ENCODE assay signal across 9 cellular contexts in genomic region chr10:114615600-114616007, GRCh38. TPM values are rescaled to one million over a fixed set of nuclear protein-coding genes. Genes with fewer than 3 reads are reported as not detected.
DNase-seq lines count a peak whose midpoint lies in the region; ATAC-seq and TF ChIP-seq lines count a peak whose summit lies in the region.
"Had no signal": no experiment of that assay in that cellular context is flagged by ENCODE, and none has a peak within 500 bp of the region (broad histone marks: within the 10 kb centered on the region; RNA-seq: fewer than 3 reads in every experiment).

No MANE protein-coding gene starts in this region.

- H3K27me3 Mint-ChIP-seq in activated CD4-positive, alpha-beta T cell treated with anti-CD3 and anti-CD28 coated beads, Interleukin-2, amount 10 ng/mL, durations not matched to agents 24 days and 14 days: peaks cover 4% of the 10 kb centered on the region
- no peaks in the 10 kb centered on the region for H3K27me3 Mint-ChIP-seq in neural crest cell (ENCODE audit: low read depth)

- intact Hi-C loops in activated CD4-positive, alpha-beta T cell treated with anti-CD3 and anti-CD28 coated beads, Interleukin-2, amount 10 ng/mL, durations not matched to agents 24 days and 14 days (cut with micrococcal nuclease): loop anchor here (5.0 to 10.0 kb wide), 2 partner anchors 73 to 189 kb away; no protein-coding TSS in a partner anchor
- intact Hi-C loops in testis (cut with DNase I; ENCODE audit: low total_unique reads): no loop called here

- H3K9me3 ChIP-seq in testis: no peaks in the 10 kb centered on the region

- peak; percentile 93 for ATAC-seq in GM21723 (IDR thresholded peaks at IDR 0.05; ENCODE audit: unreplicated experiment)
- ATAC-seq in HG03469 (IDR thresholded peaks at IDR 0.05; ENCODE audit: unreplicated experiment): peak; percentile 92

- H3K4me3 Mint-ChIP-seq in activated CD4-positive, alpha-beta T cell treated with anti-CD3 and anti-CD28 coated beads, Interleukin-2, amount 10 ng/mL, durations not matched to agents 24 days and 14 days: peak overlapping the region; percentile 17
- no peak overlapping the region for H3K4me3 Mint-ChIP-seq in neural crest cell

- TF ChIP-seq CTCF in neural crest cell (conservative IDR thresholded peaks at IDR 0.05) (no peak), testis (IDR thresholded peaks at IDR 0.05) (no peak)

- no peaks in the 10 kb centered on the region for H3K36me3 ChIP-seq in testis (ENCODE audit: low read depth, missing control alignments)

- H3K4me1 Mint-ChIP-seq in activated CD4-positive, alpha-beta T cell treated with anti-CD3 and anti-CD28 coated beads, Interleukin-2, amount 10 ng/mL, durations not matched to agents 24 days and 14 days: peaks cover 16% of the 10 kb centered on the region
- peaks cover 6% of the 10 kb centered on the region for H3K4me1 Mint-ChIP-seq in neural crest cell

- no peaks in the 10 kb centered on the region for H3K4me1 ChIP-seq in testis

- TF ChIP-seq POLR2A in testis (IDR thresholded peaks at IDR 0.05): no peak

- peak; percentile 68 for DNase-seq in activated CD4-positive, alpha-beta T cell treated with anti-CD3 and anti-CD28 coated beads, Interleukin-2, amount 10 ng/mL, durations not matched to agents 24 days and 14 days
- no peak for DNase-seq in activated CD4-positive, alpha-beta T cell treated with anti-CD3 and anti-CD28 coated beads, Interleukin-2, amount 50 U/mL, for 1 hour
- no peak for DNase-seq in neural crest cell (ENCODE audit: low read depth, low spot score)
- no peak for DNase-seq in NCI-H345 (lab: John Stamatoyannopoulos, UW)
- no peak for DNase-seq in cerebellum (ENCODE audit: low spot score)
- no peak for DNase-seq in testis
- DNase-seq: stimulated activated CD4-positive, alpha-beta T cell treated with anti-CD3 and anti-CD28 coated beads, Interleukin-4, amount 100 ng/mL, for 4 hours had no signal

- H3K36me3 Mint-ChIP-seq in activated CD4-positive, alpha-beta T cell treated with anti-CD3 and anti-CD28 coated beads, Interleukin-2, amount 10 ng/mL, durations not matched to agents 24 days and 14 days (ENCODE audit: low read depth): peaks cover 5% of the 10 kb centered on the region
- H3K36me3 Mint-ChIP-seq in neural crest cell (ENCODE audit: low read depth): no peaks in the 10 kb centered on the region

- no peak overlapping the region for H3K4me3 ChIP-seq in testis

- peaks cover 5% of the 10 kb centered on the region for H3K9me3 Mint-ChIP-seq in activated CD4-positive, alpha-beta T cell treated with anti-CD3 and anti-CD28 coated beads, Interleukin-2, amount 10 ng/mL, durations not matched to agents 24 days and 14 days
- no peaks in the 10 kb centered on the region for H3K9me3 Mint-ChIP-seq in neural crest cell

- peak overlapping the region; percentile 50 for H3K27ac Mint-ChIP-seq in activated CD4-positive, alpha-beta T cell treated with anti-CD3 and anti-CD28 coated beads, Interleukin-2, amount 10 ng/mL, durations not matched to agents 24 days and 14 days
- peak overlapping the region; percentile 3 for H3K27ac Mint-ChIP-seq in neural crest cell (ENCODE audit: unreplicated experiment)

- H3K27me3 ChIP-seq in testis: no peaks in the 10 kb centered on the region

- H3K27ac ChIP-seq in testis: no peak overlapping the region

- 62 to 94% methylated on average over 1 of the region's 1 CpG for WGBS in testis, 2 donors

RNA-seq across cellular contexts. Expression of gene ABLIM1, which starts 42.5 kb away (rescaled TPM):
- 16.5 and 18.5 TPM in 2 replicates for total RNA-seq in activated CD4-positive, alpha-beta T cell treated with anti-CD3 and anti-CD28 coated beads, Interleukin-2, amount 10 ng/mL, durations not matched to agents 24 days and 14 days
- 35.8 and 40.2 TPM in 2 replicates for total RNA-seq in neural crest cell
- total RNA-seq in cerebellum: 112 TPM
- 100 to 1,000 TPM; 128 to 137 TPM for total RNA-seq in testis
- polyA plus RNA-seq in testis (ENCODE audit: insufficient read depth, low read depth, low replicate concordance): 90.0 TPM
